ENCODE assay signal across 8 cellular contexts in genomic region chr1:100443739-100444571, GRCh38.
DNase-seq lines count a peak whose midpoint lies in the region; ATAC-seq lines count a peak whose summit lies in the region.

No MANE protein-coding gene starts in this region.

- H3K36me3 ChIP-seq in CD4-positive, alpha-beta memory T cell (ENCODE audit: insufficient read depth, low read length) = no peaks in the 10 kb centered on the region
- H3K36me3 ChIP-seq in trophoblast cell (ENCODE audit: control insufficient read depth in 1 of 2, insufficient read depth in 2 of 2, low read length in 2 of 2) = no peaks in the 10 kb centered on the region

- DNase-seq in CD4-positive, alpha-beta memory T cell = peak; percentile 52 to 69 (median 61)
- peak; percentile 27 for DNase-seq in astrocyte of the hippocampus (ENCODE audit: low read depth, low spot score)
- DNase-seq in trophoblast cell = peak; percentile 50 to 82
- DNase-seq in 8988T = no peak
- DNase-seq in DMS114 treated with DMSO at 0.1 percent for 48 hours (lab: John Stamatoyannopoulos, UW; ENCODE audit: unreplicated experiment) = no peak
- DNase-seq in globus pallidus (ENCODE audit: low spot score) = no peak

- H3K36me3 Mint-ChIP-seq in CD4-positive, alpha-beta memory T cell = peaks cover 57 to 69% of the 10 kb centered on the region in 2 donors

- no peak overlapping the region for H2AK5ac ChIP-seq in trophoblast cell (ENCODE audit: low read length)

- H3K18ac ChIP-seq in trophoblast cell (ENCODE audit: low read length) = no peak overlapping the region

- no CpG with 5 or more reads among the region's 8 CpGs for WGBS in trophoblast cell (ENCODE audit: extremely low coverage, insufficient coverage, insufficient read length)

- no peak overlapping the region for H3K4me2 ChIP-seq in trophoblast cell (ENCODE audit: low read length)

- ATAC-seq in GM19455 (IDR thresholded peaks at IDR 0.05; ENCODE audit: unreplicated experiment) (peak; percentile 64), HG03565 (IDR thresholded peaks at IDR 0.05; ENCODE audit: unreplicated experiment) (peak; percentile 69)

- peak overlapping the region; percentile 49 for H4K8ac ChIP-seq in trophoblast cell (ENCODE audit: low read depth, low read length)

- no peaks in the 10 kb centered on the region for H3K9me3 Mint-ChIP-seq in CD4-positive, alpha-beta memory T cell

- no peak overlapping the region for H2BK120ac ChIP-seq in trophoblast cell (ENCODE audit: insufficient read depth, low read length, poor library complexity)

- no peak overlapping the region for H2AFZ ChIP-seq in trophoblast cell (ENCODE audit: insufficient read depth, low read length, poor library complexity)

- peak overlapping the region; percentile 49 for H3K4ac ChIP-seq in trophoblast cell (ENCODE audit: low read depth, low read length)

- POLR2A ChIA-PET in CD4-positive, alpha-beta memory T cell (lab: Charles Lee; ENCODE audit: partially characterized antibody) = interaction anchor here (0.6 to 18.8 kb wide), 22 partner anchors 8 to 193 kb away, joined by 3 to 272 read pairs (median 4); partner anchors contain the start of gene CDC14A

- peaks cover 65 to 93% (median 75%) of the 10 kb centered on the region in 4 donors for H3K4me1 Mint-ChIP-seq in CD4-positive, alpha-beta memory T cell

- intact Hi-C loops in CD4-positive, alpha-beta memory T cell (cut with micrococcal nuclease) = loop anchor here (1.0 kb wide), 1 partner anchor 8 kb away; no protein-coding TSS in a partner anchor

- CTCF ChIA-PET in CD4-positive, alpha-beta memory T cell (lab: Charles Lee; ENCODE audit: partially characterized antibody) = interaction anchor here (0.7 to 2.1 kb wide), 6 partner anchors 9 to 92 kb away, joined by 3 to 6 read pairs (median 4); partner anchors contain the start of gene CDC14A

- H3K4me3 Mint-ChIP-seq in CD4-positive, alpha-beta memory T cell = peak overlapping the region; percentile 74 to 91 (median 80)

- H4K91ac ChIP-seq in trophoblast cell (ENCODE audit: low read depth, low read length) = no peak overlapping the region

- H3K4me1 ChIP-seq in CD4-positive, alpha-beta memory T cell (ENCODE audit: insufficient read depth, low read length) = peaks cover 99% of the 10 kb centered on the region
- peaks cover 5 to 11% of the 10 kb centered on the region in 2 experiments for H3K4me1 ChIP-seq in trophoblast cell (ENCODE audit: control insufficient read depth in 1 of 2, insufficient read depth in 2 of 2, low read length in 2 of 2)

- H3K4me3 ChIP-seq in CD4-positive, alpha-beta memory T cell (ENCODE audit: low read length in 2 of 2) = peak overlapping the region; percentile 8 to 26
- no peak overlapping the region for H3K4me3 ChIP-seq in trophoblast cell (ENCODE audit: low read depth, low read length)

- no peaks in the 10 kb centered on the region for H3K79me2 ChIP-seq in trophoblast cell (ENCODE audit: control insufficient read depth, insufficient read depth, low read length, poor library complexity)

- peak overlapping the region; percentile 98 to 100 (median 99) for H3K27ac Mint-ChIP-seq in CD4-positive, alpha-beta memory T cell

- no peak overlapping the region for H3K23ac ChIP-seq in trophoblast cell (ENCODE audit: low read length)

- H3K79me1 ChIP-seq in trophoblast cell (ENCODE audit: low read length) = no peaks in the 10 kb centered on the region

- peak overlapping the region; percentile 44 for H3K14ac ChIP-seq in trophoblast cell (ENCODE audit: low read length)

- H3K27me3 ChIP-seq in CD4-positive, alpha-beta memory T cell (ENCODE audit: insufficient read depth, low read length) = no peaks in the 10 kb centered on the region
- H3K27me3 ChIP-seq in trophoblast cell (ENCODE audit: insufficient read depth, low read length) = no peaks in the 10 kb centered on the region

- H3K9ac ChIP-seq in trophoblast cell (ENCODE audit: low read length) = no peak overlapping the region

- no peaks in the 10 kb centered on the region for H3K9me3 ChIP-seq in CD4-positive, alpha-beta memory T cell (ENCODE audit: control insufficient read depth in 1 of 2, low read length in 2 of 2)
- H3K9me3 ChIP-seq in trophoblast cell (ENCODE audit: insufficient read depth, low read depth, low read length) = no peaks in the 10 kb centered on the region

- peak overlapping the region; percentile 96 for H3K27ac ChIP-seq in CD4-positive, alpha-beta memory T cell (ENCODE audit: low read depth, low read length)
- peak overlapping the region; percentile 33 for H3K27ac ChIP-seq in trophoblast cell (ENCODE audit: low read depth, low read length)

- H3K27me3 Mint-ChIP-seq in CD4-positive, alpha-beta memory T cell = no peaks in the 10 kb centered on the region

- H2BK12ac ChIP-seq in trophoblast cell (ENCODE audit: low read length) = no peak overlapping the region

- H2BK5ac ChIP-seq in trophoblast cell (ENCODE audit: low read depth, low read length, poor library complexity) = peak overlapping the region; percentile 4

- H4K12ac ChIP-seq in trophoblast cell (ENCODE audit: low read depth, low read length) = no peak overlapping the region

Comparison
In these comparisons a context has a peak if more than half of its experiments do, and no peak if none do; other contexts are left out.
1. DNase-seq: peak in CD4-positive, alpha-beta memory T cell (5 of 5), astrocyte of the hippocampus (single experiment) and trophoblast cell (2 of 2); none in 8988T (single experiment), DMS114 treated with DMSO at 0.1 percent for 48 hours (single experiment) and globus pallidus (single experiment).